Comparison of ENCODE assay signal across 14 cellular contexts in the genomic region with DNA sequence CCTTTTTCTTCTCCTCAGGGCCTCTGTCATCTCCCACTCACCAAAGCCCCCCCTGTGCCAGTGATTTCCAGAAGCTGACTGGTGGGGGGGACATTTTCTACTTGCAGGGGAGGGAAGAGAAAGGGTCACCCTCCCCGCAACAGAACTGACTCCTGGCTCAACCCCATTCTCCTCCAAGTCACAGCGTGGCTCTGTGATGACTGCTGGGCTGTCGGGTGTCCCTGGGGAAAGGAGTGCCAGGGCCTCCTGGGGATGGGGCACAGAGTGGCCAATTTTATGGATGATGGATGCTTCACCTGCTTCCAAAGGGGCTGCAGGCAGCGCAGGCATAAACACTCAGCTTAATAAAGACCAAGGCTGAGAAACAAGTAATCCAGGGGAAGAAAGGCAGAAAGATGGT.
DNase-seq lines count a peak whose midpoint lies in the region; ATAC-seq and TF ChIP-seq lines count a peak whose summit lies in the region.
"Had no signal": no experiment of that assay in that cellular context is flagged by ENCODE, and none has a peak within 500 bp of the region (broad histone marks: within the 10 kb centered on the region; RNA-seq: fewer than 3 reads in every experiment).

No MANE protein-coding gene starts in this region.

- H3K79me1 ChIP-seq in IMR-90 (ENCODE audit: low read depth in 1 of 2, low read length in 2 of 2): no peaks in the 10 kb centered on the region

- no peaks in the 10 kb centered on the region for H3K27me3 Mint-ChIP-seq in mesothelial cell of epicardium (ENCODE audit: low read depth)

- H3K4me1 Mint-ChIP-seq in mesothelial cell of epicardium: no peaks in the 10 kb centered on the region
- H3K4me1 Mint-ChIP-seq: CD4-positive, alpha-beta memory T cell had no signal

- H3K36me3 ChIP-seq in IMR-90 (ENCODE audit: control insufficient read depth, insufficient read depth, low read length) (no peaks in the 10 kb centered on the region), sigmoid colon (no peaks in the 10 kb centered on the region)

- no peak overlapping the region for H2BK120ac ChIP-seq in IMR-90 (ENCODE audit: low read depth, low read length)

- WGBS in IMR-90 (ENCODE audit: extremely low coverage in 2 of 2, insufficient read length in 1 of 2), 2 experiments: 80% methylated on average over 1 of the region's 4 CpGs; no CpG with 5 or more reads in 1 of the 2 experiments
- WGBS in sigmoid colon, 2 donors: 88 to 90% methylated on average over 4 of the region's 4 CpGs

- H4K8ac ChIP-seq in IMR-90 (ENCODE audit: low read depth in 2 of 2, low read length in 2 of 2): no peak overlapping the region

- H3K9me3 Mint-ChIP-seq in mesothelial cell of epicardium: peaks cover 15% of the 10 kb centered on the region

- TF ChIP-seq EP300 in sigmoid colon (IDR thresholded peaks at IDR 0.05): no peak

- no peak overlapping the region for H2AK5ac ChIP-seq in IMR-90 (ENCODE audit: low read depth, low read length)

- no peaks in the 10 kb centered on the region for H4K20me1 ChIP-seq in IMR-90 (ENCODE audit: insufficient read depth, low read length)

- intact Hi-C loops in IMR-90 (cut with micrococcal nuclease) (no loop called here), sigmoid colon (cut with DNase I) (no loop called here)

- peak in 2 of 3 experiments; percentile 29 to 54 for DNase-seq in NCI-H1417 (lab: John Stamatoyannopoulos, UW)
- no peak for DNase-seq in NCI-H1417 treated with DMSO at 0.1 percent for 48 hours (lab: John Stamatoyannopoulos, UW)
- DNase-seq in IMR-90: no peak
- peak; percentile 37 for DNase-seq in sigmoid colon
- no peak for DNase-seq in mesothelial cell of epicardium (ENCODE audit: low spot score in 2 of 2, unreplicated experiment in 2 of 2)
- DNase-seq in activated T-cell treated with anti-CD3 and anti-CD28 coated beads for 4 hours: no peak
- DNase-seq: AML-193; CD4-positive, alpha-beta memory T cell; DMS79 had no signal

- no peak overlapping the region for H3K18ac ChIP-seq in IMR-90 (ENCODE audit: low read depth, low read length)

- H3K4ac ChIP-seq in IMR-90 (ENCODE audit: low read depth, low read length): no peak overlapping the region

- dilution Hi-C loops in IMR-90 (cut with HindIII; ENCODE audit: low sequenced_read_pairs, unreplicated experiment): no loop called here

- no peak for ATAC-seq in IMR-90 (ENCODE audit: low read depth)
- ATAC-seq in GM19463 (IDR thresholded peaks at IDR 0.05; ENCODE audit: unreplicated experiment): no peak
- ATAC-seq: HCT116 had no signal

- H2AK9ac ChIP-seq in IMR-90 (replicated peaks; ENCODE audit: low read depth, low read length, poor library complexity): no peak overlapping the region

- H3K4me3 Mint-ChIP-seq in mesothelial cell of epicardium: no peak overlapping the region
- H3K4me3 Mint-ChIP-seq: CD4-positive, alpha-beta memory T cell had no signal

- H2BK15ac ChIP-seq in IMR-90 (ENCODE audit: low read depth, low read length): no peak overlapping the region

- H3K27ac Mint-ChIP-seq in mesothelial cell of epicardium: no peak overlapping the region
- H3K27ac Mint-ChIP-seq: CD4-positive, alpha-beta memory T cell had no signal

- no peaks in the 10 kb centered on the region for H3K27me3 ChIP-seq in IMR-90 (ENCODE audit: control insufficient read depth, insufficient read depth, low read length)
- no peaks in the 10 kb centered on the region for H3K27me3 ChIP-seq in sigmoid colon

- TF ChIP-seq POLR2A in IMR-90 (IDR thresholded peaks at IDR 0.05; ENCODE audit: low read depth, low read length) (no peak), sigmoid colon (IDR thresholded peaks at IDR 0.05) (no peak)

- no peaks in the 10 kb centered on the region for H3K4me1 ChIP-seq in IMR-90 (ENCODE audit: control insufficient read depth, insufficient read depth, low read length)
- no peaks in the 10 kb centered on the region for H3K4me1 ChIP-seq in sigmoid colon

- no peak overlapping the region for H3K4me2 ChIP-seq in IMR-90 (ENCODE audit: low read depth, low read length)

- no peak overlapping the region for H3K56ac ChIP-seq in IMR-90 (ENCODE audit: extremely low read depth, insufficient read depth, low read length)

- no peak overlapping the region for H3K23ac ChIP-seq in IMR-90 (ENCODE audit: low read depth, low read length)

- no TSS peak for BruUV-seq in IMR-90 (replicated peaks; lab: Mats Ljungman, UMichigan)

- H4K91ac ChIP-seq in IMR-90 (ENCODE audit: insufficient read depth, low read depth, low read length): no peak overlapping the region

- H4K5ac ChIP-seq in IMR-90 (ENCODE audit: low read depth, low read length): no peak overlapping the region

- no peak overlapping the region for H2BK20ac ChIP-seq in IMR-90 (ENCODE audit: low read depth, low read length)

- in situ Hi-C loops in IMR-90 (cut with MboI; ENCODE audit: low sequenced_read_pairs): no loop called here

- H3K27ac ChIP-seq in IMR-90 (ENCODE audit: insufficient read depth, low read length) (no peak overlapping the region), sigmoid colon (no peak overlapping the region)
- H3K27ac ChIP-seq: 22Rv1, C4-2B had no signal

- H3K4me3 ChIP-seq in IMR-90 (ENCODE audit: insufficient read depth, low read depth, low read length): no peak overlapping the region
- H3K4me3 ChIP-seq in iPS-18c (ENCODE audit: insufficient read depth, low read depth, low read length): peak overlapping the region; percentile 3; the same call in 1 of the 2 replicates
- no peak overlapping the region for H3K4me3 ChIP-seq in sigmoid colon

- H3K36me3 Mint-ChIP-seq in mesothelial cell of epicardium: no peaks in the 10 kb centered on the region
- H3K36me3 Mint-ChIP-seq: CD4-positive, alpha-beta memory T cell had no signal

- CTCF ChIA-PET in IMR-90 (lab: Yijun Ruan, JAX): no interaction called here

- TF ChIP-seq RAD21 in IMR-90 (IDR thresholded peaks at IDR 0.05; ENCODE audit: low read length): no peak

- peaks cover 61% of the 10 kb centered on the region for H3K9me3 ChIP-seq in IMR-90 (ENCODE audit: control insufficient read depth, insufficient read depth, low read length)
- peaks cover 48% of the 10 kb centered on the region for H3K9me3 ChIP-seq in iPS-18c (ENCODE audit: control insufficient read depth, insufficient read depth, low read length)
- H3K9me3 ChIP-seq in sigmoid colon: no peaks in the 10 kb centered on the region

- no peak for TF ChIP-seq CTCF in IMR-90 (conservative IDR thresholded peaks at IDR 0.05; ENCODE audit: low read depth, low read length)
- no peak for TF ChIP-seq CTCF in sigmoid colon (IDR thresholded peaks at IDR 0.05)
- TF ChIP-seq CTCF in mesothelial cell of epicardium (IDR thresholded peaks at IDR 0.05; ENCODE audit: unreplicated experiment): no peak

- POLR2A ChIA-PET in IMR-90 (lab: Charles Lee; ENCODE audit: unreplicated experiment): no interaction called here

- H3K9ac ChIP-seq in IMR-90 (ENCODE audit: low read depth, low read length): no peak overlapping the region

- no peaks in the 10 kb centered on the region for H3K9me1 ChIP-seq in IMR-90 (ENCODE audit: insufficient read depth, low read length)

- H2AFZ ChIP-seq in IMR-90 (replicated peaks; ENCODE audit: low read length, poor library complexity): peak overlapping the region; percentile 21

- no peak overlapping the region for H2BK5ac ChIP-seq in IMR-90 (ENCODE audit: low read depth, low read length, poor library complexity, severe bottlenecking)

- no peak overlapping the region for H3K14ac ChIP-seq in IMR-90 (replicated peaks; ENCODE audit: low read depth, low read length)

TF ChIP-seq in IMR-90, 13 proteins besides CTCF, POLR2A, EP300 and RAD21:
- TF ChIP-seq NFE2L2 (IDR thresholded peaks at IDR 0.05; ENCODE audit: low read depth, low read length): no peak
- TF ChIP-seq ELK1 (IDR thresholded peaks at IDR 0.05; ENCODE audit: borderline replicate concordance, low read depth, low read length): no peak
- TF ChIP-seq SMC3 (IDR thresholded peaks at IDR 0.05; ENCODE audit: low read depth, low read length): no peak
- TF ChIP-seq BHLHE40 (IDR thresholded peaks at IDR 0.05; ENCODE audit: low read depth, low read length): no peak
- no peak for TF ChIP-seq RFX5 (IDR thresholded peaks at IDR 0.05; ENCODE audit: low read depth, low read length)
- TF ChIP-seq CHD1 (IDR thresholded peaks at IDR 0.05; ENCODE audit: low read depth, low read length): no peak
- no peak for TF ChIP-seq CEBPB (IDR thresholded peaks at IDR 0.05; ENCODE audit: low read depth, low read length)
- TF ChIP-seq USF2 (IDR thresholded peaks at IDR 0.05; ENCODE audit: low read depth, low read length): no peak
- TF ChIP-seq MXI1 (IDR thresholded peaks at IDR 0.05; ENCODE audit: borderline replicate concordance, low read depth, low read length): no peak
- no peak for TF ChIP-seq FOS (IDR thresholded peaks at IDR 0.05; ENCODE audit: low read depth, low read length)
- TF ChIP-seq MAFK (IDR thresholded peaks at IDR 0.05; ENCODE audit: low read depth, low read length): no peak
- TF ChIP-seq MAZ (IDR thresholded peaks at IDR 0.05; ENCODE audit: borderline replicate concordance, low read depth, low read length): no peak
- TF ChIP-seq RCOR1 (IDR thresholded peaks at IDR 0.05; ENCODE audit: insufficient replicate concordance, low read length): no peak

Comparison
In these comparisons a context has a peak if more than half of its experiments do, and no peak if none do; other contexts are left out.
1. DNase-seq: peak in NCI-H1417 (2 of 3) and sigmoid colon (single experiment); none in NCI-H1417 treated with DMSO at 0.1 percent for 48 hours (single experiment), IMR-90 (single experiment), mesothelial cell of epicardium (0 of 2) and activated T-cell treated with anti-CD3 and anti-CD28 coated beads for 4 hours (single experiment).